In the genomic region with DNA sequence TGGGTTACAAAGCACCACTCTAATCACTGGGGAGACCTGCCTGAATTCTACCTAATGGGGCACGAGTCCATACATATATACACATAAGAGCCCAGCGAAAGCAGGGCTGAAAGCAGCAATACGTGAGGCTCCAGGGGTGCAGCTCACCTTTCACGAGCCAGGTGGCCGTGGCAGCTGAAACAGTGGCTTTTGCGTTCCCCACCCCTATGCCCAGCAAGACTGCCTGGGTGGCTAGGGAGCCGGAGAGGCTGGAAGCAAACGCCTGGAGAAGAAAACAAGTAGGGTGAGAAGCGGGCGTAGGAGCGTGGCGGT, we compare ENCODE assay signal across 8 cellular contexts. TPM values are rescaled to one million over a fixed set of nuclear protein-coding genes. Genes with fewer than 3 reads are reported as not detected.
A peak's percentile ranks its signal among the peaks of the same experiment; 100 is the strongest.
DNase-seq lines count a peak whose midpoint lies in the region; ATAC-seq and TF ChIP-seq lines count a peak whose summit lies in the region.

No MANE protein-coding gene starts in this region.

- H3K9me3 Mint-ChIP-seq in neural crest cell: no peaks in the 10 kb centered on the region

- no peaks in the 10 kb centered on the region for H3K36me3 Mint-ChIP-seq in neural crest cell (ENCODE audit: low read depth)

- H3K9me3 ChIP-seq in KOPT-K1 (ENCODE audit: insufficient read depth, low read length, poor library complexity, severe bottlenecking): peaks cover 1% of the 10 kb centered on the region
- no peaks in the 10 kb centered on the region for H3K9me3 ChIP-seq in duodenal mucosa (ENCODE audit: control insufficient read depth in 1 of 2, low read length in 2 of 2)

- H3K9ac ChIP-seq in duodenal mucosa (ENCODE audit: low read depth in 1 of 2, low read length in 2 of 2): peak overlapping the region; percentile 95 to 96

- peak; percentile 4 for ATAC-seq in GM19324 (IDR thresholded peaks at IDR 0.05; ENCODE audit: low FRiP score, unreplicated experiment)
- ATAC-seq in GM21360 (IDR thresholded peaks at IDR 0.05; ENCODE audit: unreplicated experiment): no peak

- H3K36me3 ChIP-seq in KOPT-K1 (ENCODE audit: insufficient read depth, low read length) (no peaks in the 10 kb centered on the region), duodenal mucosa (ENCODE audit: control insufficient read depth in 1 of 2, insufficient read depth in 2 of 2, low read length in 2 of 2) (peaks cover 0 to 7% of the 10 kb centered on the region in 2 donors)

- H3K27ac ChIP-seq in KOPT-K1 (ENCODE audit: low read depth, low read length, poor library complexity, severe bottlenecking): peak overlapping the region; percentile 77
- H3K27ac ChIP-seq in duodenal mucosa (ENCODE audit: low read depth, low read length): no peak overlapping the region

- TF ChIP-seq CTCF in neural crest cell (conservative IDR thresholded peaks at IDR 0.05): no peak

- peaks cover 20% of the 10 kb centered on the region for H3K4me1 Mint-ChIP-seq in neural crest cell

- H3K27me3 ChIP-seq in duodenal mucosa (ENCODE audit: control insufficient read depth in 1 of 2, insufficient read depth in 2 of 2, low read length in 2 of 2): no peaks in the 10 kb centered on the region

- H3K4me3 ChIP-seq in duodenal mucosa (ENCODE audit: low read depth in 1 of 2, low read length in 2 of 2): peak overlapping the region; percentile 96

- peak overlapping the region; percentile 89 for H3K4me3 Mint-ChIP-seq in neural crest cell

- no peak overlapping the region for H3K27ac Mint-ChIP-seq in neural crest cell (ENCODE audit: unreplicated experiment)

- peaks cover 23 to 26% of the 10 kb centered on the region in 2 donors for H3K4me1 ChIP-seq in duodenal mucosa (ENCODE audit: control insufficient read depth in 1 of 2, insufficient read depth in 2 of 2, low read length in 2 of 2)

- DNase-seq in neural crest cell (ENCODE audit: low read depth, low spot score) (no peak), NCI-H446 treated with DMSO at 0.1 percent for 48 hours (lab: John Stamatoyannopoulos, UW) (no peak), GM19238 (ENCODE audit: insufficient read length, low spot score) (no peak), NCI-H2171 treated with DMSO at 0.1 percent for 48 hours (lab: John Stamatoyannopoulos, UW) (no peak)

- H3K27me3 Mint-ChIP-seq in neural crest cell (ENCODE audit: low read depth): peaks cover 4% of the 10 kb centered on the region

RNA-seq across cellular contexts. Expression of gene RUSF1, which starts 0.6 kb away (rescaled TPM):
- 47.6 and 47.7 TPM in 2 replicates for total RNA-seq in neural crest cell

RNA-seq across cellular contexts. Expression of gene AHSP, which starts 20.1 kb away (rescaled TPM):
- total RNA-seq in neural crest cell: not detected in 2 replicates

RNA-seq across cellular contexts. Expression of gene SLC5A2, which starts 24.6 kb away (rescaled TPM):
- total RNA-seq in neural crest cell: not detected in 2 replicates

RNA-seq across cellular contexts. Expression of gene TGFB1I1, which starts 35.6 kb away (rescaled TPM):
- total RNA-seq in neural crest cell: 7.2 and 8.8 TPM in 2 replicates

RNA-seq across cellular contexts. Expression of gene ARMC5, which starts 48.3 kb away (rescaled TPM):
- total RNA-seq in neural crest cell: 11.8 and 12.3 TPM in 2 replicates
